Comparison of ENCODE assay signal across 17 cellular contexts in the genomic region with DNA sequence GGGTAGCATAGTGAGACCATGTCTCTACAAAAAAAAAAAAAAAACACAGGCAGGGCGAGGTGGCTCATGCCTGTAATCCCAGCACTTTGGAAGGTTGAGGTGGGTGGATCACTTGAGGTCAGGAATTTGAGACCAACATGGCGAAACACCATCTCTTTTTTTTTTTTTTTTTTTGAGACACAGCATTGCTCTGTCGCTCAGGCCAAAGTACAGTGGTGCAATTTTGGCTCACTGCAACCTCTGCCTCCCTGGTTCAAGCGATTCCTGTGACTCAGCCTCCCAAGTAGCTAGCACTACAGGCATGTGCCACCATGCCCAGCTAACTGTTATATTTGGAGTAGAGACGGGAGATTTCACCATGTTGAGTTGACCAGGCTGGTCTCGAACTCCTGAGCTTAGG. TPM values are rescaled to one million over a fixed set of nuclear protein-coding genes. Genes with fewer than 3 reads are reported as not detected.
A peak's percentile ranks its signal among the peaks of the same experiment; 100 is the strongest.
DNase-seq lines count a peak whose midpoint lies in the region; ATAC-seq and TF ChIP-seq lines count a peak whose summit lies in the region.
"Had no signal": no experiment of that assay in that cellular context is flagged by ENCODE, and none has a peak within 500 bp of the region (broad histone marks: within the 10 kb centered on the region; RNA-seq: fewer than 3 reads in every experiment).

No MANE protein-coding gene starts in this region.

- peaks cover 12% of the 10 kb centered on the region for H3K27me3 Mint-ChIP-seq in endothelial cell (ENCODE audit: unreplicated experiment)

- ATAC-seq in left lobe of liver = peak; percentile 12
- ATAC-seq in GM18498 (IDR thresholded peaks at IDR 0.05; ENCODE audit: unreplicated experiment) = no peak
- ATAC-seq: GM23338 had no signal

- no peaks in the 10 kb centered on the region for H3K9me3 ChIP-seq in mammary epithelial cell (replicated peaks; ENCODE audit: insufficient read depth, low read length)
- H3K9me3 ChIP-seq: HAP-1 had no signal

- dilution Hi-C loops in mammary epithelial cell (cut with HindIII; ENCODE audit: low sequenced_read_pairs) = no loop called here

- H3K4me1 Mint-ChIP-seq in endothelial cell (ENCODE audit: unreplicated experiment) = peaks cover 32% of the 10 kb centered on the region

- H3K27ac Mint-ChIP-seq in endothelial cell (ENCODE audit: unreplicated experiment) = peak overlapping the region; percentile 33
- H3K27ac Mint-ChIP-seq: CD4-positive, alpha-beta memory T cell; GM23338; HFFc6 had no signal

- DNase-seq in mammary epithelial cell (peak; percentile 21), endothelial cell (ENCODE audit: low spot score) (no peak), left lobe of liver (ENCODE audit: low spot score) (no peak), renal cortical epithelial cell (ENCODE audit: low read depth) (peak; percentile 32), cerebellum (ENCODE audit: low spot score) (no peak)
- no peak for DNase-seq in activated naive CD4-positive, alpha-beta T cell treated with anti-CD3 and anti-CD28 coated beads, Interleukin-2, amount 50 U/mL, for 16 hours
- DNase-seq: C1 segment of cervical spinal cord; Calu3; CD4-positive, alpha-beta memory T cell; COR-L47; DND-41; HFFc6 had no signal

- no peak overlapping the region for H3K4me2 ChIP-seq in mammary epithelial cell (ENCODE audit: insufficient read depth, low read depth, low read length)
- H3K4me2 ChIP-seq: GM23338 had no signal

- no peak for TF ChIP-seq CTCF in mammary epithelial cell (conservative IDR thresholded peaks at IDR 0.05 in 1 of 2, IDR thresholded peaks at IDR 0.05 in 1 of 2; ENCODE audit: extremely low read depth in 1 of 2, insufficient read depth in 1 of 2, low read depth in 1 of 2, low read length in 2 of 2)
- no peak for TF ChIP-seq CTCF in endothelial cell (IDR thresholded peaks at IDR 0.05; ENCODE audit: unreplicated experiment)

- no peak overlapping the region for H2AFZ ChIP-seq in mammary epithelial cell (ENCODE audit: low read depth, low read length)
- H2AFZ ChIP-seq: GM23338 had no signal

- no peak overlapping the region for H3K27ac ChIP-seq in mammary epithelial cell (ENCODE audit: insufficient read depth, low read depth, low read length)

- H3K79me2 ChIP-seq in mammary epithelial cell (ENCODE audit: insufficient read depth, low read length) = no peaks in the 10 kb centered on the region

- peaks cover 5% of the 10 kb centered on the region for H3K4me1 ChIP-seq in mammary epithelial cell (ENCODE audit: insufficient read depth, low read length)

- peaks cover 6% of the 10 kb centered on the region for H3K36me3 Mint-ChIP-seq in endothelial cell (ENCODE audit: low read depth, unreplicated experiment)
- H3K36me3 Mint-ChIP-seq: CD4-positive, alpha-beta memory T cell had no signal

- H3K9me3 Mint-ChIP-seq in endothelial cell (ENCODE audit: unreplicated experiment) = no peaks in the 10 kb centered on the region
- H3K9me3 Mint-ChIP-seq: CD4-positive, alpha-beta memory T cell; GM23338; HFFc6 had no signal

- H3K9ac ChIP-seq in mammary epithelial cell (ENCODE audit: insufficient read depth, low read length) = no peak overlapping the region

- 28% methylated on average over 4 of the region's 6 CpGs for WGBS in mammary epithelial cell (ENCODE audit: low coverage, missing lambda C conversion rate)

- intact Hi-C loops in mammary epithelial cell (cut with micrococcal nuclease) = no loop called here

- in situ Hi-C loops in mammary epithelial cell (cut with MboI; ENCODE audit: low sequenced_read_pairs in 2 of 2) = no loop called here

- H3K36me3 ChIP-seq in mammary epithelial cell (ENCODE audit: insufficient read depth, low read length) = no peaks in the 10 kb centered on the region
- H3K36me3 ChIP-seq: HAP-1 had no signal

- no peak overlapping the region for H3K4me3 Mint-ChIP-seq in endothelial cell (ENCODE audit: unreplicated experiment)
- H3K4me3 Mint-ChIP-seq: CD4-positive, alpha-beta memory T cell; GM23338; HFFc6 had no signal

- CTCF ChIA-PET in mammary epithelial cell (lab: Charles Lee; ENCODE audit: low non-redundant PET) = no interaction called here

- H4K20me1 ChIP-seq in mammary epithelial cell (ENCODE audit: insufficient read depth, low read length) = no peaks in the 10 kb centered on the region

- H3K27me3 ChIP-seq in mammary epithelial cell (ENCODE audit: insufficient read depth, low read length) = peaks cover 3% of the 10 kb centered on the region

- H3K4me3 ChIP-seq in mammary epithelial cell (replicated peaks in 1 of 3; ENCODE audit: insufficient read depth in 1 of 3, low read depth in 2 of 3, low read length in 3 of 3) = no peak overlapping the region
- H3K4me3 ChIP-seq: GM23338, HAP-1 had no signal

- BruUV-seq in mammary epithelial cell (replicated peaks; lab: Mats Ljungman, UMichigan) = no TSS peak

RNA-seq across cellular contexts. Expression of a gene that starts 5.1 kb away (rescaled TPM):
- total RNA-seq in mammary epithelial cell (not detected), endothelial cell (ENCODE audit: unreplicated experiment) (630 TPM), left lobe of liver (3.4 TPM), renal cortical epithelial cell (not detected in 2 replicates), cerebellum (8.7 TPM)
- 0.08 TPM for polyA plus RNA-seq in mammary epithelial cell
- not detected for polyA minus RNA-seq in mammary epithelial cell
- total RNA-seq: A172; Calu3; CD4-positive, alpha-beta memory T cell; H4 had no signal
- polyA plus RNA-seq: CD4-positive, alpha-beta memory T cell had no signal

RNA-seq across cellular contexts. Expression of a gene that starts 7.1 kb away (rescaled TPM):
- 10 to 100 TPM; 58.0 to 83.6 TPM for total RNA-seq in mammary epithelial cell
- polyA plus RNA-seq in mammary epithelial cell = 134 TPM
- polyA minus RNA-seq in mammary epithelial cell = 98.6 TPM
- 39.4 TPM for total RNA-seq in endothelial cell (ENCODE audit: unreplicated experiment)
- total RNA-seq in left lobe of liver = 30.9 TPM
- 70.5 and 148 TPM in 2 replicates for total RNA-seq in renal cortical epithelial cell
- 24.5 TPM for total RNA-seq in cerebellum

RNA-seq across cellular contexts. Expression of a gene that starts 14.3 kb away (rescaled TPM):
- total RNA-seq in mammary epithelial cell (under 1 TPM in 1 of 2 donors, not detected in 1; 0.75 TPM), endothelial cell (ENCODE audit: unreplicated experiment) (8.9 TPM), left lobe of liver (0.53 TPM), renal cortical epithelial cell (1.9 and 9.7 TPM in 2 replicates), cerebellum (0.82 TPM)
- 0.11 TPM for polyA plus RNA-seq in mammary epithelial cell
- polyA minus RNA-seq in mammary epithelial cell = not detected
- total RNA-seq: H4 had no signal
- polyA plus RNA-seq: CD4-positive, alpha-beta memory T cell had no signal

RNA-seq across cellular contexts. Expression of a gene that starts 21.3 kb away (rescaled TPM):
- total RNA-seq in mammary epithelial cell (10 to 100 TPM; 17.8 to 21.3 TPM), endothelial cell (ENCODE audit: unreplicated experiment) (31.7 TPM), left lobe of liver (12.1 TPM), renal cortical epithelial cell (8.2 and 21.2 TPM in 2 replicates), cerebellum (38.0 TPM)
- 11.2 TPM for polyA plus RNA-seq in mammary epithelial cell
- 1.2 TPM for polyA minus RNA-seq in mammary epithelial cell

RNA-seq across cellular contexts. Expression of a gene that starts 32.4 kb away (rescaled TPM):
- total RNA-seq in mammary epithelial cell = 10 to 100 TPM; 31.5 to 49.1 TPM
- 96.7 TPM for polyA plus RNA-seq in mammary epithelial cell
- polyA minus RNA-seq in mammary epithelial cell = 107 TPM
- total RNA-seq in endothelial cell (ENCODE audit: unreplicated experiment) = 60.3 TPM
- 62.9 TPM for total RNA-seq in left lobe of liver
- 81.1 and 89.7 TPM in 2 replicates for total RNA-seq in renal cortical epithelial cell
- total RNA-seq in cerebellum = 60.6 TPM

Comparison
In these comparisons a context has a peak if more than half of its experiments do, and no peak if none do; other contexts are left out.
1. DNase-seq: peak in mammary epithelial cell (single experiment) and renal cortical epithelial cell (single experiment); none in endothelial cell (single experiment), left lobe of liver (single experiment), cerebellum (single experiment) and activated naive CD4-positive, alpha-beta T cell treated with anti-CD3 and anti-CD28 coated beads, Interleukin-2, amount 50 U/mL, for 16 hours (single experiment).
2. RNA of a gene that starts 5.1 kb away (total RNA-seq): 630 TPM in endothelial cell (single experiment); 8.7 TPM in cerebellum (single experiment), 3.4 TPM in left lobe of liver (single experiment), not detected in mammary epithelial cell and not detected in renal cortical epithelial cell; every median in the first group is over 10 times any median in the second.